ENCODE assay signal across 7 cellular contexts in genomic region chr4:5459236-5459635, GRCh38.
"Had no signal": no experiment of that assay in that cellular context is flagged by ENCODE, and none has a peak within 500 bp of the region (broad histone marks: within the 10 kb centered on the region; RNA-seq: fewer than 3 reads in every experiment).

No MANE protein-coding gene starts in this region.

- H3K9ac ChIP-seq: GM23248 had no signal

- H3K9me3 Mint-ChIP-seq: GM23338, H9 had no signal

- H3K27ac Mint-ChIP-seq: GM23338, HFFc6 had no signal

- H3K4me3 Mint-ChIP-seq: GM23338, H9, HFFc6 had no signal

- H3K27ac ChIP-seq: GM23248 had no signal

- H3K4me3 ChIP-seq: GM23248, GM23338, HAP-1 had no signal

- DNase-seq: GM23248, H7, H9, HCEC 1CT, HFFc6 had no signal

- H2AFZ ChIP-seq: GM23248, GM23338 had no signal

- H3K36me3 ChIP-seq: HAP-1 had no signal

- H3K4me1 ChIP-seq: HAP-1 had no signal

- H3K4me2 ChIP-seq: GM23338 had no signal

- H3K9me3 ChIP-seq: HAP-1 had no signal
